Comparison of ENCODE assay signal across 13 cellular contexts in the genomic region with DNA sequence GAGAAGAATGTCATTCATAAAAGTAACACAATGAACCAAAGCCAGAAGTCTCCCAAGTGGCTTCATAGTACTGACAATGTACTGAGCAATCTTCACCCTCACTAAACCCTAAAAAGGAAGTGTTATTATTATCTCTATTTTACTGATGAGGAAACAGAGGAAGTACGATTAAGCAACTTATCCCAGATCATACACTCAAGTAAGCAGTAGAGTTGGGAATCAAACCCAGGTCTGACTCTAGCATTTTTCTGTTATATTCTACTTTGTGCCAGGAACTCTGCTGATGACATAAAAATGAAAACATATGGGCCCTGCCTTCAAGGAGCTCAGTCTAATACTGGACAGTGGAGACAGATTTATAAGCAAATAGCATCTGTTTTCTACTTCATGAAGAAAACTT.
DNase-seq lines count a peak whose midpoint lies in the region; ATAC-seq and TF ChIP-seq lines count a peak whose summit lies in the region.
"Had no signal": no experiment of that assay in that cellular context is flagged by ENCODE, and none has a peak within 500 bp of the region (broad histone marks: within the 10 kb centered on the region; RNA-seq: fewer than 3 reads in every experiment).

No MANE protein-coding gene starts in this region.

- H3K4me1 Mint-ChIP-seq in T-cell = peaks cover 78 to 85% (median 80%) of the 10 kb centered on the region in 3 donors

- intact Hi-C loops in testis (cut with DNase I; ENCODE audit: low total_unique reads) = no loop called here

- POLR2A ChIA-PET in T-cell (lab: Charles Lee) = no interaction called here

- H3K9me3 ChIP-seq in suprapubic skin (no peaks in the 10 kb centered on the region), testis (no peaks in the 10 kb centered on the region)
- H3K9me3 ChIP-seq: stomach had no signal

- H3K27me3 Mint-ChIP-seq in T-cell = no peaks in the 10 kb centered on the region
- H3K27me3 Mint-ChIP-seq: activated CD4-positive, alpha-beta T cell treated with anti-CD3 and anti-CD28 coated beads, Interleukin-2, amount 10 ng/mL, durations not matched to agents 7 days and 5 days had no signal

- CTCF ChIA-PET in T-cell (lab: Charles Lee) = interaction anchor here in 1 of 2 donors (0.5 kb wide), 1 partner anchor 76 kb away, joined by 4 read pairs; no protein-coding TSS in a partner anchor

- ATAC-seq in T-cell (replicated peaks in 1 of 4) = no peak
- no peak for ATAC-seq in HG03139 (IDR thresholded peaks at IDR 0.05; ENCODE audit: unreplicated experiment)
- no peak for ATAC-seq in GM21367 (IDR thresholded peaks at IDR 0.05; ENCODE audit: unreplicated experiment)

- no peaks in the 10 kb centered on the region for H3K4me1 ChIP-seq in suprapubic skin
- peaks cover under 1% of the 10 kb centered on the region for H3K4me1 ChIP-seq in testis

- H3K4me3 ChIP-seq in fibroblast of pulmonary artery (replicated peaks; ENCODE audit: low read depth, low read length) (no peak overlapping the region), suprapubic skin (no peak overlapping the region), testis (no peak overlapping the region)
- H3K4me3 ChIP-seq: stomach had no signal

- TF ChIP-seq POLR2A in suprapubic skin (IDR thresholded peaks at IDR 0.05) (no peak), testis (IDR thresholded peaks at IDR 0.05) (no peak)

- H3K9me3 Mint-ChIP-seq in T-cell = no peaks in the 10 kb centered on the region
- H3K9me3 Mint-ChIP-seq: activated CD4-positive, alpha-beta T cell treated with anti-CD3 and anti-CD28 coated beads, Interleukin-2, amount 10 ng/mL, durations not matched to agents 7 days and 5 days had no signal

- peaks cover 33% of the 10 kb centered on the region for H3K36me3 Mint-ChIP-seq in T-cell

- 63% methylated on average over 1 of the region's 1 CpG for WGBS in suprapubic skin
- 76 to 77% methylated on average over 1 of the region's 1 CpG for WGBS in testis, 2 donors

- DNase-seq in Ammon's horn (ENCODE audit: low spot score) (peak; percentile 27), EH (ENCODE audit: low read depth) (peak; percentile 32), T-cell (no peak), fibroblast of pulmonary artery (ENCODE audit: low read depth) (peak; percentile 77), suprapubic skin (ENCODE audit: low spot score in 2 of 2) (no peak), testis (no peak)
- DNase-seq: activated CD4-positive, alpha-beta T cell treated with anti-CD3 and anti-CD28 coated beads, Interleukin-2, amount 10 ng/mL, durations not matched to agents 7 days and 5 days; activated effector memory CD4-positive, alpha-beta T cell treated with anti-CD3 and anti-CD28 coated beads, Interleukin-2, amount 50 U/mL, for 16 hours; NCI-H1092 treated with DMSO at 0.1 percent for 48 hours; stomach; SW 1271 had no signal

- TF ChIP-seq CTCF in fibroblast of pulmonary artery (IDR thresholded peaks at IDR 0.05; ENCODE audit: low read length, missing control alignments) = no peak
- TF ChIP-seq CTCF in suprapubic skin (IDR thresholded peaks at IDR 0.05) = no peak
- no peak for TF ChIP-seq CTCF in testis (IDR thresholded peaks at IDR 0.05)

- H3K27ac Mint-ChIP-seq in T-cell = peak overlapping the region; percentile 18 to 67
- H3K27ac Mint-ChIP-seq: activated CD4-positive, alpha-beta T cell treated with anti-CD3 and anti-CD28 coated beads, Interleukin-2, amount 10 ng/mL, durations not matched to agents 7 days and 5 days had no signal

- no peaks in the 10 kb centered on the region for H3K27me3 ChIP-seq in suprapubic skin
- no peaks in the 10 kb centered on the region for H3K27me3 ChIP-seq in testis
- H3K27me3 ChIP-seq: stomach had no signal

- H3K36me3 ChIP-seq in suprapubic skin = no peaks in the 10 kb centered on the region
- H3K36me3 ChIP-seq in testis (ENCODE audit: low read depth, missing control alignments) = no peaks in the 10 kb centered on the region

- H3K27ac ChIP-seq in suprapubic skin = no peak overlapping the region
- no peak overlapping the region for H3K27ac ChIP-seq in testis
- H3K27ac ChIP-seq: stomach had no signal

- peak overlapping the region in 1 of 3 donors; percentile 56 for H3K4me3 Mint-ChIP-seq in T-cell
- H3K4me3 Mint-ChIP-seq: activated CD4-positive, alpha-beta T cell treated with anti-CD3 and anti-CD28 coated beads, Interleukin-2, amount 10 ng/mL, durations not matched to agents 7 days and 5 days had no signal

- TF ChIP-seq EP300 in suprapubic skin (IDR thresholded peaks at IDR 0.05) = no peak

Comparison
In these comparisons a context has a peak if more than half of its experiments do, and no peak if none do; other contexts are left out.
1. DNase-seq: peak in Ammon's horn (single experiment), EH (single experiment) and fibroblast of pulmonary artery (single experiment); none in T-cell (0 of 34), suprapubic skin (0 of 2) and testis (single experiment).